ENCODE assay signal across 12 cellular contexts in the genomic region with DNA sequence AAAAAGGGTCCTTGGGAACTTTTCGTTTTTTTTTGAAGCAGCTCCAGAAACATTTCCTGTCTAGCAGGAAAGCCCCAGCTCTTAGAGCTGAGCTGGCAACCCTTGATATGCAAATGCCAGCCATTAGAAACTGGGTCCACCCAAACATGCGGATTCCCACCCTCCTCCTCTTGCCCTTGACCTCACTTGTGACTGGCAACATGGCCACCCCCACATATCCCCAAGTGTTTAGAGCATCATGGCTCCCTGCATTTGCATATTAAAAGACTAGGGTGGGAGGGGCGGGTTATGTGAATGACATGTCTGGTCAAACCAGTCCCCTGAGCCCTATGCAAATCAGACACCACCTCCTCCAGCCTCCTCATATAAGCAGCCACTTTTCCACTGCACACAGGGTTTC.
DNase-seq lines count a peak whose midpoint lies in the region; ATAC-seq, FAIRE-seq and TF ChIP-seq lines count a peak whose summit lies in the region.
"Had no signal": no experiment of that assay in that cellular context is flagged by ENCODE, and none has a peak within 500 bp of the region (broad histone marks: within the 10 kb centered on the region; RNA-seq: fewer than 3 reads in every experiment).

No MANE protein-coding gene starts in this region.

- ATAC-seq in HG02642 (IDR thresholded peaks at IDR 0.05; ENCODE audit: poor library complexity, unreplicated experiment): no peak
- ATAC-seq in GM21423 (IDR thresholded peaks at IDR 0.05; ENCODE audit: unreplicated experiment): no peak

- DNase-seq in BE2C (peak; percentile 39), H54 (ENCODE audit: insufficient read length, low spot score) (no peak), NCI-H2227 treated with DMSO at 0.1 percent for 48 hours (lab: John Stamatoyannopoulos, UW) (peak; percentile 42), epithelial cell of esophagus (ENCODE audit: low read depth) (peak; percentile 10), right atrium auricular region (ENCODE audit: low spot score) (no peak), hypothalamus (lab: John Stamatoyannopoulos, UW) (no peak)
- DNase-seq: activated CD8-positive, alpha-beta memory T cell treated with anti-CD3 and anti-CD28 coated beads, Interleukin-2, amount 50 U/mL, for 48 hours; adrenal gland; EL had no signal

- H3K27me3 ChIP-seq in BE2C (no peaks in the 10 kb centered on the region), right atrium auricular region (no peaks in the 10 kb centered on the region)
- H3K27me3 ChIP-seq: adrenal gland had no signal

- no peak for TF ChIP-seq CTCF in BE2C (IDR thresholded peaks at IDR 0.05; ENCODE audit: low read depth, low read length)
- TF ChIP-seq CTCF in epithelial cell of esophagus (IDR thresholded peaks at IDR 0.05; ENCODE audit: insufficient read depth, low read depth, low read length, missing control alignments): no peak
- TF ChIP-seq CTCF in right atrium auricular region (IDR thresholded peaks at IDR 0.05): no peak

- H3K36me3 ChIP-seq in BE2C (no peaks in the 10 kb centered on the region), right atrium auricular region (no peaks in the 10 kb centered on the region)
- H3K36me3 ChIP-seq: adrenal gland, thoracic aorta had no signal

- no peak for TF ChIP-seq POLR2A in H54 (IDR thresholded peaks at IDR 0.05; ENCODE audit: low read depth, low read length)

- H3K4me1 ChIP-seq in BE2C (no peaks in the 10 kb centered on the region), right atrium auricular region (no peaks in the 10 kb centered on the region)
- H3K4me1 ChIP-seq: adrenal gland had no signal

- H3K9me3 ChIP-seq in BE2C (no peaks in the 10 kb centered on the region), right atrium auricular region (no peaks in the 10 kb centered on the region)
- H3K9me3 ChIP-seq: adrenal gland, thoracic aorta had no signal

- FAIRE-seq in H54 (lab: Jason Lieb, UNC): peak; percentile 92

- no peak overlapping the region for H3K4me3 ChIP-seq in BE2C (ENCODE audit: low read depth, low read length)
- no peak overlapping the region for H3K4me3 ChIP-seq in epithelial cell of esophagus (ENCODE audit: low read length)
- H3K4me3 ChIP-seq in right atrium auricular region: no peak overlapping the region
- H3K4me3 ChIP-seq: adrenal gland, thoracic aorta had no signal

- no peak overlapping the region for H3K27ac ChIP-seq in right atrium auricular region
- H3K27ac ChIP-seq: adrenal gland, thoracic aorta had no signal

Comparison
In these comparisons a context has a peak if more than half of its experiments do, and no peak if none do; other contexts are left out.
1. DNase-seq: peak in BE2C (single experiment), NCI-H2227 treated with DMSO at 0.1 percent for 48 hours (single experiment) and epithelial cell of esophagus (single experiment); none in H54 (single experiment), right atrium auricular region (single experiment) and hypothalamus (0 of 51).